Comparison of ENCODE assay signal across 9 cellular contexts in genomic region chr2:41736105-41736567, GRCh38.
DNase-seq lines count a peak whose midpoint lies in the region; ATAC-seq and TF ChIP-seq lines count a peak whose summit lies in the region.
"Had no signal": no experiment of that assay in that cellular context is flagged by ENCODE, and none has a peak within 500 bp of the region (broad histone marks: within the 10 kb centered on the region; RNA-seq: fewer than 3 reads in every experiment).

No MANE protein-coding gene starts in this region.

- H4K8ac ChIP-seq in mesenchymal stem cell (ENCODE audit: low read length) = no peak overlapping the region

- no peak overlapping the region for H3K4me3 Mint-ChIP-seq in osteocyte (ENCODE audit: unreplicated experiment)

- no peaks in the 10 kb centered on the region for H3K9me3 Mint-ChIP-seq in osteocyte (ENCODE audit: unreplicated experiment)

- peaks cover 4% of the 10 kb centered on the region for H3K4me1 ChIP-seq in mesenchymal stem cell (ENCODE audit: control insufficient read depth, insufficient read depth, low read depth, low read length)

- H2AFZ ChIP-seq in mesenchymal stem cell (ENCODE audit: low read depth, low read length) = no peak overlapping the region

- no peak overlapping the region for H3K4me3 ChIP-seq in mesenchymal stem cell (ENCODE audit: insufficient read depth in 1 of 2, low read depth in 1 of 2, low read length in 2 of 2)

- no peak overlapping the region for H3K27ac Mint-ChIP-seq in osteocyte (ENCODE audit: unreplicated experiment)

- no peaks in the 10 kb centered on the region for H3K9me3 ChIP-seq in mesenchymal stem cell (ENCODE audit: control insufficient read depth, low read length)

- H3K4me2 ChIP-seq in mesenchymal stem cell (ENCODE audit: low read length, poor library complexity, severe bottlenecking) = no peak overlapping the region
- H3K4me2 ChIP-seq: KMS-11 had no signal

- H2BK15ac ChIP-seq in mesenchymal stem cell (ENCODE audit: low read depth, poor library complexity, severe bottlenecking) = no peak overlapping the region

- no peak overlapping the region for H2BK120ac ChIP-seq in mesenchymal stem cell (ENCODE audit: low read depth, low read length)

- TF ChIP-seq CTCF in osteocyte (IDR thresholded peaks at IDR 0.05) = no peak

- DNase-seq in NCI-H2029 treated with DMSO at 0.1 percent for 48 hours (lab: John Stamatoyannopoulos, UW) = peak; percentile 82
- DNase-seq in mesenchymal stem cell = no peak
- DNase-seq in SHP77 (lab: John Stamatoyannopoulos, UW) = no peak
- no peak for DNase-seq in osteocyte (ENCODE audit: extremely low spot score, unreplicated experiment)
- DNase-seq in 8988T = no peak
- no peak for DNase-seq in NCI-H2081 treated with DMSO at 0.1 percent for 48 hours (lab: John Stamatoyannopoulos, UW)

- H3K27me3 ChIP-seq in mesenchymal stem cell (ENCODE audit: control insufficient read depth in 1 of 2, insufficient read depth in 1 of 2, low read length in 2 of 2) = no peaks in the 10 kb centered on the region

- 82% methylated on average over 5 of the region's 5 CpGs for WGBS in mesenchymal stem cell

- no peak overlapping the region for H3K4ac ChIP-seq in mesenchymal stem cell (ENCODE audit: low read depth in 1 of 2, low read length in 2 of 2)

- H2BK5ac ChIP-seq in mesenchymal stem cell (ENCODE audit: low read depth, low read length, poor library complexity, severe bottlenecking) = no peak overlapping the region

- peaks cover 9% of the 10 kb centered on the region for H3K27me3 Mint-ChIP-seq in osteocyte (ENCODE audit: unreplicated experiment)

- H2BK12ac ChIP-seq in mesenchymal stem cell (ENCODE audit: low read length in 2 of 2) = no peak overlapping the region

- ATAC-seq in GM18858 (IDR thresholded peaks at IDR 0.05; ENCODE audit: unreplicated experiment) = peak; percentile 93
- ATAC-seq in HG02642 (IDR thresholded peaks at IDR 0.05; ENCODE audit: poor library complexity, unreplicated experiment) = peak; percentile 83

- H3K79me1 ChIP-seq in mesenchymal stem cell (replicated peaks; ENCODE audit: low read length, poor library complexity, severe bottlenecking) = no peaks in the 10 kb centered on the region

- no peak overlapping the region for H3K14ac ChIP-seq in mesenchymal stem cell (ENCODE audit: low read length in 2 of 2)

- H2AK5ac ChIP-seq in mesenchymal stem cell (ENCODE audit: low read length, severe bottlenecking) = no peak overlapping the region

- no peaks in the 10 kb centered on the region for H3K4me1 Mint-ChIP-seq in osteocyte (ENCODE audit: unreplicated experiment)

- H3K36me3 ChIP-seq in mesenchymal stem cell (ENCODE audit: control insufficient read depth in 1 of 2, insufficient read depth in 2 of 2, low read depth in 1 of 2, low read length in 2 of 2) = no peaks in the 10 kb centered on the region

- no peaks in the 10 kb centered on the region for H3K36me3 Mint-ChIP-seq in osteocyte (ENCODE audit: unreplicated experiment)

- no peak overlapping the region for H3K18ac ChIP-seq in mesenchymal stem cell (ENCODE audit: low read depth in 1 of 2, low read length in 2 of 2)

- no peak overlapping the region for H3K27ac ChIP-seq in mesenchymal stem cell (ENCODE audit: low read length, poor library complexity, severe bottlenecking)
- H3K27ac ChIP-seq: KMS-11 had no signal

- no peak overlapping the region for H4K91ac ChIP-seq in mesenchymal stem cell (ENCODE audit: low read length)

- H3K9ac ChIP-seq in mesenchymal stem cell (ENCODE audit: low read length) = peak overlapping the region; percentile 80
- H3K9ac ChIP-seq: KMS-11 had no signal

- H3K23ac ChIP-seq in mesenchymal stem cell (ENCODE audit: low read length in 2 of 2) = no peak overlapping the region
